16 cellular contexts compared by ENCODE assay signal in the genomic region with DNA sequence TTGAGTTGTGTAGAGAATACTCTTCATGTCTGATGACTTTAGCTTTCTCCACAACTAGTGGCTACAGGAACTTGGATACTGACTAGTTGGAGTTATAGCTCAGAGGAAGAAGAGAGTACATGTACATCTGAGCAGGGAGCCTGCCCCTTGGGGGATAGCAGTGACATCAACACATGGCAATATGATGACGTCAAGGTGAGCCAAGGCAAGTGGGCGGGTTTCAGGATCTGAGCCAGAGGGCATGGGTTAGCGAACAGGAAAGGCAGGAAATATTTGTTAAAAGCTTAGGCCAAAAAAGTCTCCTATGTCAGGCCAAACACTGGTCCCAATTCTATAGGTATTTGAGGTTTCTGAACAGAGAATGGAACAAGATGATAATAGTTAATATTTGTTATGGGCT. TPM values are rescaled to one million over a fixed set of nuclear protein-coding genes. Genes with fewer than 3 reads are reported as not detected.
DNase-seq lines count a peak whose midpoint lies in the region; ATAC-seq, FAIRE-seq and TF ChIP-seq lines count a peak whose summit lies in the region.
"Had no signal": no experiment of that assay in that cellular context is flagged by ENCODE, and none has a peak within 500 bp of the region (broad histone marks: within the 10 kb centered on the region; RNA-seq: fewer than 3 reads in every experiment).

No MANE protein-coding gene starts in this region.

- H3K4me3 ChIP-seq in HEK293 (ENCODE audit: low read depth, low read length), result no peak overlapping the region
- no peak overlapping the region for H3K4me3 ChIP-seq in MM.1S (ENCODE audit: low read length)
- H3K4me3 ChIP-seq: HAP-1, lower lobe of right lung, prostate gland, SK-N-MC, transverse colon had no signal

- POLR2A ChIA-PET in HEK293 (lab: Yijun Ruan, JAX), result interaction anchor here (1.3 kb wide), 1 partner anchor 10 kb away, joined by 5 read pairs; no protein-coding TSS in a partner anchor

- H3K4me2 ChIP-seq in MM.1S (ENCODE audit: low read depth, low read length), result no peak overlapping the region

- no peak overlapping the region for H3K9ac ChIP-seq in MM.1S (ENCODE audit: low read length)

- no peaks in the 10 kb centered on the region for H3F3A ChIP-seq in MM.1S (ENCODE audit: insufficient read depth, low read length)

- no peaks in the 10 kb centered on the region for H3K36me3 ChIP-seq in HEK293 (ENCODE audit: control insufficient read depth in 2 of 2, insufficient read depth in 1 of 2, low read length in 2 of 2)
- no peaks in the 10 kb centered on the region for H3K36me3 ChIP-seq in MM.1S (replicated peaks; ENCODE audit: insufficient read depth, low read length)
- H3K36me3 ChIP-seq: HAP-1, lower lobe of right lung, prostate gland, transverse colon had no signal

- peak; percentile 36 for ATAC-seq in foreskin keratinocyte
- no peak for ATAC-seq in GM19328 (IDR thresholded peaks at IDR 0.05; ENCODE audit: unreplicated experiment)
- ATAC-seq: CD8-positive, alpha-beta T cell had no signal

- no peak overlapping the region for H3K27ac ChIP-seq in HEK293 (ENCODE audit: extremely low read depth, low read depth, low read length)
- no peak overlapping the region for H3K27ac ChIP-seq in foreskin keratinocyte
- no peak overlapping the region for H3K27ac ChIP-seq in MM.1S (ENCODE audit: low read length)
- H3K27ac ChIP-seq: lower lobe of right lung, prostate gland, SK-N-MC, transverse colon had no signal

- peaks cover 3% of the 10 kb centered on the region for H3K4me1 ChIP-seq in HEK293 (ENCODE audit: control insufficient read depth, insufficient read depth, low read length)
- no peaks in the 10 kb centered on the region for H3K4me1 ChIP-seq in foreskin keratinocyte
- no peaks in the 10 kb centered on the region for H3K4me1 ChIP-seq in MM.1S (ENCODE audit: low read length)
- H3K4me1 ChIP-seq: prostate gland had no signal

- no peak overlapping the region for H2AFZ ChIP-seq in MM.1S (ENCODE audit: low read length)

- no peaks in the 10 kb centered on the region for H4K20me1 ChIP-seq in MM.1S (ENCODE audit: insufficient read depth, low read length)

- no peak for FAIRE-seq in GM12892 (lab: Jason Lieb, UNC)

- H3K27me3 ChIP-seq in foreskin keratinocyte, result no peaks in the 10 kb centered on the region
- no peaks in the 10 kb centered on the region for H3K27me3 ChIP-seq in MM.1S (replicated peaks; ENCODE audit: insufficient read depth, low read length)
- H3K27me3 ChIP-seq: transverse colon had no signal

- DNase-seq in astrocyte of the hippocampus (ENCODE audit: low read depth, low spot score) (peak; percentile 29), foreskin keratinocyte (peak; percentile 41 to 75), pulmonary artery endothelial cell (ENCODE audit: low read depth, low spot score) (peak; percentile 29), MM.1S (no peak), GM12892 (ENCODE audit: insufficient read length) (no peak)
- no peak for DNase-seq in activated CD4-positive, CD25-positive, alpha-beta regulatory T cell (lab: John Stamatoyannopoulos, UW)
- DNase-seq: activated CD4-positive, alpha-beta T cell treated with anti-CD3 and anti-CD28 coated beads, Interleukin-2, amount 50 U/mL, for 48 hours; CD8-positive, alpha-beta T cell; lower lobe of right lung; NCI-H446; transverse colon had no signal

- no peaks in the 10 kb centered on the region for H3K9me2 ChIP-seq in MM.1S (replicated peaks; ENCODE audit: insufficient read depth, low read length)

- CTCF ChIA-PET in HEK293 (lab: Yijun Ruan, JAX), result interaction anchor here (0.5 to 1.2 kb wide), 4 partner anchors 31 to 885 kb away, joined by 3 to 4 read pairs (median 4); no protein-coding TSS in a partner anchor

- no peak for TF ChIP-seq POLR2A in GM12892 (IDR thresholded peaks at IDR 0.05; ENCODE audit: low read depth, low read length)

- H3K79me2 ChIP-seq in MM.1S (ENCODE audit: low read length), result no peaks in the 10 kb centered on the region

- H3K9me3 ChIP-seq in HEK293 (ENCODE audit: control insufficient read depth, insufficient read depth, low read depth, low read length) (no peaks in the 10 kb centered on the region), MM.1S (replicated peaks; ENCODE audit: insufficient read depth, low read length) (no peaks in the 10 kb centered on the region)
- H3K9me3 ChIP-seq: HAP-1, lower lobe of right lung, prostate gland, transverse colon had no signal

- TF ChIP-seq CTCF in HEK293 (tag by site-specific recombination; IDR thresholded peaks at IDR 0.05) (no peak), foreskin keratinocyte (conservative IDR thresholded peaks at IDR 0.05) (no peak), MM.1S (IDR thresholded peaks at IDR 0.05; ENCODE audit: low read length) (no peak)

TF ChIP-seq in HEK293, 187 proteins besides CTCF, POLR2A, EP300 and RAD21 (continues in another document):
- TF ChIP-seq ZFHX2 (tag by site-specific recombination; conservative IDR thresholded peaks at IDR 0.05), result peak; percentile 57
- TF ChIP-seq ZBTB6 (tag by site-specific recombination; IDR thresholded peaks at IDR 0.05), result no peak
- TF ChIP-seq WT1 (tag by site-specific recombination; IDR thresholded peaks at IDR 0.05), result no peak
- TF ChIP-seq KLF10 (tag by site-specific recombination; IDR thresholded peaks at IDR 0.05), result 0 out of 2 replicates have a peak, but pooled peaks have one; percentile 20
- TF ChIP-seq MEIS1 (CRISPR knock-in tag; IDR thresholded peaks at IDR 0.05; ENCODE audit: borderline replicate concordance), result no peak
- TF ChIP-seq SP3 (tag by site-specific recombination; IDR thresholded peaks at IDR 0.05), result peak; percentile 48
- peak; percentile 32; the same call in 1 of the 2 replicates for TF ChIP-seq GLIS2 (tag by site-specific recombination; IDR thresholded peaks at IDR 0.05)
- TF ChIP-seq ZNF19 (tag by site-specific recombination; IDR thresholded peaks at IDR 0.05; ENCODE audit: low read depth), result no peak
- no peak for TF ChIP-seq PRDM2 (tag by site-specific recombination; IDR thresholded peaks at IDR 0.05; ENCODE audit: borderline replicate concordance)
- TF ChIP-seq ZNF184 (tag by site-specific recombination; IDR thresholded peaks at IDR 0.05), result peak; percentile 43; the same call in 1 of the 2 replicates
- TF ChIP-seq, protein P1, sequence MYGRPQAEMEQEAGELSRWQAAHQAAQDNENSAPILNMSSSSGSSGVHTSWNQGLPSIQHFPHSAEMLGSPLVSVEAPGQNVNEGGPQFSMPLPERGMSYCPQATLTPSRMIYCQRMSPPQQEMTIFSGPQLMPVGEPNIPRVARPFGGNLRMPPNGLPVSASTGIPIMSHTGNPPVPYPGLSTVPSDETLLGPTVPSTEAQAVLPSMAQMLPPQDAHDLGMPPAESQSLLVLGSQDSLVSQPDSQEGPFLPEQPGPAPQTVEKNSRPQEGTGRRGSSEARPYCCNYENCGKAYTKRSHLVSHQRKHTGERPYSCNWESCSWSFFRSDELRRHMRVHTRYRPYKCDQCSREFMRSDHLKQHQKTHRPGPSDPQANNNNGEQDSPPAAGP (tag by site-specific recombination; IDR thresholded peaks at IDR 0.05), result peak; percentile 56; the same call in 1 of the 2 replicates

RNA-seq across cellular contexts. Expression of gene HORMAD2, which starts 42.0 kb away (rescaled TPM):
- total RNA-seq in foreskin keratinocyte (not detected in 2 replicates), pulmonary artery endothelial cell (not detected in 2 replicates)
- not detected in 2 replicates for polyA plus RNA-seq in foreskin keratinocyte
- polyA plus RNA-seq in GM12892 (2012; ENCODE audit: missing spikeins), result not detected
- total RNA-seq: CD8-positive, alpha-beta T cell; lower lobe of right lung; transverse colon had no signal

Comparison
In these comparisons a context has a peak if more than half of its experiments do, and no peak if none do; other contexts are left out.
1. DNase-seq: peak in astrocyte of the hippocampus (single experiment), foreskin keratinocyte (2 of 2) and pulmonary artery endothelial cell (single experiment); none in activated CD4-positive, CD25-positive, alpha-beta regulatory T cell (0 of 4), MM.1S (single experiment) and GM12892 (single experiment).